ENCODE assay signal across 1 cellular context in the genomic region with DNA sequence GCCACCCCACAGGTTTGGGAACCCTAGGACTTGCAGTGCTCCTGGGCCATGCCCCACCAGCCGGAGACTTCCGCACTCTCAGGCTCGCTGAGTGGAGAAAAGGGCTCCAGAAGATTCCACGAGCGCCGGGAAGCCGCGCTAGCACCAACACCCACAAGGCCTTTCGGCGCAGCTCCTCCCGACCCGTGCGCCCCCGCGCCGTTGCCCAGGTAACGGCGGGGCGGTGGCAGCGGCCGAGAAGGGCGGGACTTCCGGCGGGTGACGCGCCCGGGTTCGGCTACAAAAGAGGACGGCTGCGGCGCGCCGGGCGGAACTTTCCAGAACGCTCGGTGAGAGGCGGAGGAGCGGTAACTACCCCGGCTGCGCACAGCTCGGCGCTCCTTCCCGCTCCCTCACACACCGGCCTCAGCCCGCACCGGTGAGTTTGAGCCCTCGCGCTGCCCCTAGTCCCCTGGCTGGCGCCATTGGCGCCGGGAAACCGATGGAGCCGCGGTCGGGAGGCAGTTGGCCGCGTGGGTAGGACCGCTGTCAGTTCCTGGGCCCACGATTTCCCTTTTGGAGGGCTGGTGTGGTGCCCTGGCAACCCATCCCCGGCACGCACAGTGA.
TF ChIP-seq lines count a peak whose summit lies in the region.

A gene (plus strand): TSS at position 308 of the 606 bp plus-strand sequence. CDS start 1,212 bp downstream, outside the sequence.

TF ChIP-seq in WTC11, 78 proteins besides CTCF, POLR2A, EP300 and RAD21 (continued from another document and continues in another):
- no peak; the same call in none of the 2 replicates for TF ChIP-seq ZNF232 (CRISPR knock-in tag; IDR thresholded peaks at IDR 0.05)
- TF ChIP-seq JAZF1 (CRISPR knock-in tag; IDR thresholded peaks at IDR 0.05): no peak
- no peak for TF ChIP-seq CBFB (CRISPR knock-in tag; IDR thresholded peaks at IDR 0.05; ENCODE audit: low read depth)
- TF ChIP-seq, protein P1, sequence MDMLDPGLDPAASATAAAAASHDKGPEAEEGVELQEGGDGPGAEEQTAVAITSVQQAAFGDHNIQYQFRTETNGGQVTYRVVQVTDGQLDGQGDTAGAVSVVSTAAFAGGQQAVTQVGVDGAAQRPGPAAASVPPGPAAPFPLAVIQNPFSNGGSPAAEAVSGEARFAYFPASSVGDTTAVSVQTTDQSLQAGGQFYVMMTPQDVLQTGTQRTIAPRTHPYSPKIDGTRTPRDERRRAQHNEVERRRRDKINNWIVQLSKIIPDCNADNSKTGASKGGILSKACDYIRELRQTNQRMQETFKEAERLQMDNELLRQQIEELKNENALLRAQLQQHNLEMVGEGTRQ (CRISPR knock-in tag; IDR thresholded peaks at IDR 0.05): 0 out of 2 replicates have a peak, but pooled peaks have one; percentile 20
- no peak for TF ChIP-seq OVOL2 (CRISPR knock-in tag; IDR thresholded peaks at IDR 0.05; ENCODE audit: borderline replicate concordance)
- TF ChIP-seq, protein P2, sequence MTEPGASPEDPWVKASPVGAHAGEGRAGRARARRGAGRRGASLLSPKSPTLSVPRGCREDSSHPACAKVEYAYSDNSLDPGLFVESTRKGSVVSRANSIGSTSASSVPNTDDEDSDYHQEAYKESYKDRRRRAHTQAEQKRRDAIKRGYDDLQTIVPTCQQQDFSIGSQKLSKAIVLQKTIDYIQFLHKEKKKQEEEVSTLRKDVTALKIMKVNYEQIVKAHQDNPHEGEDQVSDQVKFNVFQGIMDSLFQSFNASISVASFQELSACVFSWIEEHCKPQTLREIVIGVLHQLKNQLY (CRISPR knock-in tag; IDR thresholded peaks at IDR 0.05): 0 out of 2 replicates have a peak, but pooled peaks have one; percentile 65
- TF ChIP-seq, protein P3, sequence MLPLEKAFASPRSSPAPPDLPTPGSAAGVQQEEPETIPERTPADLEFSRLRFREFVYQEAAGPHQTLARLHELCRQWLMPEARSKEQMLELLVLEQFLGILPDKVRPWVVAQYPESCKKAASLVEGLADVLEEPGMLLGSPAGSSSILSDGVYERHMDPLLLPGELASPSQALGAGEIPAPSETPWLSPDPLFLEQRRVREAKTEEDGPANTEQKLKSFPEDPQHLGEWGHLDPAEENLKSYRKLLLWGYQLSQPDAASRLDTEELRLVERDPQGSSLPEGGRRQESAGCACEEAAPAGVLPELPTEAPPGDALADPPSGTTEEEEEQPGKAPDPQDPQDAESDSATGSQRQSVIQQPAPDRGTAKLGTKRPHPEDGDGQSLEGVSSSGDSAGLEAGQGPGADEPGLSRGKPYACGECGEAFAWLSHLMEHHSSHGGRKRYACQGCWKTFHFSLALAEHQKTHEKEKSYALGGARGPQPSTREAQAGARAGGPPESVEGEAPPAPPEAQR (CRISPR knock-in tag; IDR thresholded peaks at IDR 0.05): no peak
- TF ChIP-seq, protein P4, sequence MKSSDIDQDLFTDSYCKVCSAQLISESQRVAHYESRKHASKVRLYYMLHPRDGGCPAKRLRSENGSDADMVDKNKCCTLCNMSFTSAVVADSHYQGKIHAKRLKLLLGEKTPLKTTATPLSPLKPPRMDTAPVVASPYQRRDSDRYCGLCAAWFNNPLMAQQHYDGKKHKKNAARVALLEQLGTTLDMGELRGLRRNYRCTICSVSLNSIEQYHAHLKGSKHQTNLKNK (CRISPR knock-in tag; IDR thresholded peaks at IDR 0.05): no peak; the same call in 1 of the 2 replicates
- TF ChIP-seq, protein P5, sequence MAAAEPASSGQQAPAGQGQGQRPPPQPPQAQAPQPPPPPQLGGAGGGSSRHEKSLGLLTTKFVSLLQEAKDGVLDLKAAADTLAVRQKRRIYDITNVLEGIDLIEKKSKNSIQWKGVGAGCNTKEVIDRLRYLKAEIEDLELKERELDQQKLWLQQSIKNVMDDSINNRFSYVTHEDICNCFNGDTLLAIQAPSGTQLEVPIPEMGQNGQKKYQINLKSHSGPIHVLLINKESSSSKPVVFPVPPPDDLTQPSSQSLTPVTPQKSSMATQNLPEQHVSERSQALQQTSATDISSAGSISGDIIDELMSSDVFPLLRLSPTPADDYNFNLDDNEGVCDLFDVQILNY (CRISPR knock-in tag; IDR thresholded peaks at IDR 0.05): peak; percentile 24; the same call in 1 of the 2 replicates
- no peak for TF ChIP-seq NFATC4 (CRISPR knock-in tag; IDR thresholded peaks at IDR 0.05)
- no peak for TF ChIP-seq ZNF423 (CRISPR knock-in tag; IDR thresholded peaks at IDR 0.05)
- TF ChIP-seq, protein P6, sequence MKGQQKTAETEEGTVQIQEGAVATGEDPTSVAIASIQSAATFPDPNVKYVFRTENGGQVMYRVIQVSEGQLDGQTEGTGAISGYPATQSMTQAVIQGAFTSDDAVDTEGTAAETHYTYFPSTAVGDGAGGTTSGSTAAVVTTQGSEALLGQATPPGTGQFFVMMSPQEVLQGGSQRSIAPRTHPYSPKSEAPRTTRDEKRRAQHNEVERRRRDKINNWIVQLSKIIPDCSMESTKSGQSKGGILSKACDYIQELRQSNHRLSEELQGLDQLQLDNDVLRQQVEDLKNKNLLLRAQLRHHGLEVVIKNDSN (CRISPR knock-in tag; IDR thresholded peaks at IDR 0.05): peak; percentile 59; the same call in 1 of the 2 replicates
- TF ChIP-seq HMGA2 (CRISPR knock-in tag; IDR thresholded peaks at IDR 0.05): no peak
- TF ChIP-seq NFE2L1 (CRISPR knock-in tag; IDR thresholded peaks at IDR 0.05): peak; percentile 82; the same call in 1 of the 2 replicates
- TF ChIP-seq ZNF396 (CRISPR knock-in tag; IDR thresholded peaks at IDR 0.05; ENCODE audit: borderline replicate concordance): no peak
- TF ChIP-seq NR3C1 (CRISPR knock-in tag; conservative IDR thresholded peaks at IDR 0.05; ENCODE audit: low read depth): no peak
- TF ChIP-seq EMX1 (CRISPR knock-in tag; IDR thresholded peaks at IDR 0.05): no peak
- TF ChIP-seq, protein P7, sequence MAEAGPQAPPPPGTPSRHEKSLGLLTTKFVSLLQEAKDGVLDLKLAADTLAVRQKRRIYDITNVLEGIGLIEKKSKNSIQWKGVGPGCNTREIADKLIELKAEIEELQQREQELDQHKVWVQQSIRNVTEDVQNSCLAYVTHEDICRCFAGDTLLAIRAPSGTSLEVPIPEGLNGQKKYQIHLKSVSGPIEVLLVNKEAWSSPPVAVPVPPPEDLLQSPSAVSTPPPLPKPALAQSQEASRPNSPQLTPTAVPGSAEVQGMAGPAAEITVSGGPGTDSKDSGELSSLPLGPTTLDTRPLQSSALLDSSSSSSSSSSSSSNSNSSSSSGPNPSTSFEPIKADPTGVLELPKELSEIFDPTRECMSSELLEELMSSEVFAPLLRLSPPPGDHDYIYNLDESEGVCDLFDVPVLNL (CRISPR knock-in tag; IDR thresholded peaks at IDR 0.05; ENCODE audit: borderline replicate concordance, low read depth): no peak
- TF ChIP-seq, protein P8, sequence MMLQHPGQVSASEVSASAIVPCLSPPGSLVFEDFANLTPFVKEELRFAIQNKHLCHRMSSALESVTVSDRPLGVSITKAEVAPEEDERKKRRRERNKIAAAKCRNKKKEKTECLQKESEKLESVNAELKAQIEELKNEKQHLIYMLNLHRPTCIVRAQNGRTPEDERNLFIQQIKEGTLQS (CRISPR knock-in tag; conservative IDR thresholded peaks at IDR 0.05): 0 out of 2 replicates have a peak, but pooled peaks have one; percentile 33
- TF ChIP-seq, protein P9, sequence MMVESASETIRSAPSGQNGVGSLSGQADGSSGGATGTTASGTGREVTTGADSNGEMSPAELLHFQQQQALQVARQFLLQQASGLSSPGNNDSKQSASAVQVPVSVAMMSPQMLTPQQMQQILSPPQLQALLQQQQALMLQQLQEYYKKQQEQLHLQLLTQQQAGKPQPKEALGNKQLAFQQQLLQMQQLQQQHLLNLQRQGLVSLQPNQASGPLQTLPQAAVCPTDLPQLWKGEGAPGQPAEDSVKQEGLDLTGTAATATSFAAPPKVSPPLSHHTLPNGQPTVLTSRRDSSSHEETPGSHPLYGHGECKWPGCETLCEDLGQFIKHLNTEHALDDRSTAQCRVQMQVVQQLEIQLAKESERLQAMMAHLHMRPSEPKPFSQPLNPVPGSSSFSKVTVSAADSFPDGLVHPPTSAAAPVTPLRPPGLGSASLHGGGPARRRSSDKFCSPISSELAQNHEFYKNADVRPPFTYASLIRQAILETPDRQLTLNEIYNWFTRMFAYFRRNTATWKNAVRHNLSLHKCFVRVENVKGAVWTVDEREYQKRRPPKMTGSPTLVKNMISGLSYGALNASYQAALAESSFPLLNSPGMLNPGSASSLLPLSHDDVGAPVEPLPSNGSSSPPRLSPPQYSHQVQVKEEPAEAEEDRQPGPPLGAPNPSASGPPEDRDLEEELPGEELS (CRISPR knock-in tag; IDR thresholded peaks at IDR 0.05): peak; percentile 60; the same call in 1 of the 2 replicates
- no peak for TF ChIP-seq FOXP1 (CRISPR knock-in tag; IDR thresholded peaks at IDR 0.05; ENCODE audit: borderline replicate concordance)
- TF ChIP-seq, protein P10, sequence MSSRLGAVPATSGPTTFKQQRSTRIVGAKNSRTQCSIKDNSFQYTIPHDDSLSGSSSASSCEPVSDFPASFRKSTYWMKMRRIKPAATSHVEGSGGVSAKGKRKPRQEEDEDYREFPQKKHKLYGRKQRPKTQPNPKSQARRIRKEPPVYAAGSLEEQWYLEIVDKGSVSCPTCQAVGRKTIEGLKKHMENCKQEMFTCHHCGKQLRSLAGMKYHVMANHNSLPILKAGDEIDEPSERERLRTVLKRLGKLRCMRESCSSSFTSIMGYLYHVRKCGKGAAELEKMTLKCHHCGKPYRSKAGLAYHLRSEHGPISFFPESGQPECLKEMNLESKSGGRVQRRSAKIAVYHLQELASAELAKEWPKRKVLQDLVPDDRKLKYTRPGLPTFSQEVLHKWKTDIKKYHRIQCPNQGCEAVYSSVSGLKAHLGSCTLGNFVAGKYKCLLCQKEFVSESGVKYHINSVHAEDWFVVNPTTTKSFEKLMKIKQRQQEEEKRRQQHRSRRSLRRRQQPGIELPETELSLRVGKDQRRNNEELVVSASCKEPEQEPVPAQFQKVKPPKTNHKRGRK (CRISPR knock-in tag; IDR thresholded peaks at IDR 0.05; ENCODE audit: borderline replicate concordance): no peak
- TF ChIP-seq ZNF263 (CRISPR knock-in tag; IDR thresholded peaks at IDR 0.05; ENCODE audit: low read depth): no peak
- TF ChIP-seq GRHL2 (CRISPR knock-in tag; IDR thresholded peaks at IDR 0.05; ENCODE audit: insufficient replicate concordance, severe bottlenecking): no peak
- TF ChIP-seq, protein P11, sequence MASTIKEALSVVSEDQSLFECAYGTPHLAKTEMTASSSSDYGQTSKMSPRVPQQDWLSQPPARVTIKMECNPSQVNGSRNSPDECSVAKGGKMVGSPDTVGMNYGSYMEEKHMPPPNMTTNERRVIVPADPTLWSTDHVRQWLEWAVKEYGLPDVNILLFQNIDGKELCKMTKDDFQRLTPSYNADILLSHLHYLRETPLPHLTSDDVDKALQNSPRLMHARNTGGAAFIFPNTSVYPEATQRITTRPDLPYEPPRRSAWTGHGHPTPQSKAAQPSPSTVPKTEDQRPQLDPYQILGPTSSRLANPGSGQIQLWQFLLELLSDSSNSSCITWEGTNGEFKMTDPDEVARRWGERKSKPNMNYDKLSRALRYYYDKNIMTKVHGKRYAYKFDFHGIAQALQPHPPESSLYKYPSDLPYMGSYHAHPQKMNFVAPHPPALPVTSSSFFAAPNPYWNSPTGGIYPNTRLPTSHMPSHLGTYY (CRISPR knock-in tag; IDR thresholded peaks at IDR 0.05): no peak
- no peak for TF ChIP-seq RELA (CRISPR knock-in tag; IDR thresholded peaks at IDR 0.05; ENCODE audit: borderline replicate concordance)
- no peak for TF ChIP-seq TEAD4 (CRISPR knock-in tag; IDR thresholded peaks at IDR 0.05)
- no peak for TF ChIP-seq NR2C2 (CRISPR knock-in tag; IDR thresholded peaks at IDR 0.05)
- TF ChIP-seq PRRX2 (CRISPR knock-in tag; IDR thresholded peaks at IDR 0.05): no peak
- TF ChIP-seq MXD4 (CRISPR knock-in tag; IDR thresholded peaks at IDR 0.05; ENCODE audit: borderline replicate concordance): no peak
- TF ChIP-seq FOXK1 (CRISPR knock-in tag; IDR thresholded peaks at IDR 0.05): peak; percentile 66
- peak; percentile 91 for TF ChIP-seq MYBL2 (CRISPR knock-in tag; IDR thresholded peaks at IDR 0.05)
- TF ChIP-seq ZNF138 (CRISPR knock-in tag; conservative IDR thresholded peaks at IDR 0.05): no peak; the same call in 1 of the 2 replicates
- TF ChIP-seq TP53 (CRISPR knock-in tag; IDR thresholded peaks at IDR 0.05): 0 out of 2 replicates have a peak, but pooled peaks have one; percentile 66
- TF ChIP-seq, protein P12, sequence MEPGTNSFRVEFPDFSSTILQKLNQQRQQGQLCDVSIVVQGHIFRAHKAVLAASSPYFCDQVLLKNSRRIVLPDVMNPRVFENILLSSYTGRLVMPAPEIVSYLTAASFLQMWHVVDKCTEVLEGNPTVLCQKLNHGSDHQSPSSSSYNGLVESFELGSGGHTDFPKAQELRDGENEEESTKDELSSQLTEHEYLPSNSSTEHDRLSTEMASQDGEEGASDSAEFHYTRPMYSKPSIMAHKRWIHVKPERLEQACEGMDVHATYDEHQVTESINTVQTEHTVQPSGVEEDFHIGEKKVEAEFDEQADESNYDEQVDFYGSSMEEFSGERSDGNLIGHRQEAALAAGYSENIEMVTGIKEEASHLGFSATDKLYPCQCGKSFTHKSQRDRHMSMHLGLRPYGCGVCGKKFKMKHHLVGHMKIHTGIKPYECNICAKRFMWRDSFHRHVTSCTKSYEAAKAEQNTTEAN (CRISPR knock-in tag; IDR thresholded peaks at IDR 0.05): peak; percentile 90; the same call in 1 of the 2 replicates
- no peak for TF ChIP-seq ELF4 (CRISPR knock-in tag; IDR thresholded peaks at IDR 0.05; ENCODE audit: low read depth)
- TF ChIP-seq ZBTB21 (CRISPR knock-in tag; IDR thresholded peaks at IDR 0.05; ENCODE audit: borderline replicate concordance): peak; percentile 62; the same call in 1 of the 2 replicates
- no peak for TF ChIP-seq ZNF671 (CRISPR knock-in tag; IDR thresholded peaks at IDR 0.05)
- TF ChIP-seq CREM (CRISPR knock-in tag; IDR thresholded peaks at IDR 0.05): peak; percentile 88
- no peak for TF ChIP-seq TCF7 (CRISPR knock-in tag; IDR thresholded peaks at IDR 0.05; ENCODE audit: low read depth)
- TF ChIP-seq CREB1 (CRISPR knock-in tag; IDR thresholded peaks at IDR 0.05): no peak
- 0 out of 2 replicates have a peak, but pooled peaks have one; percentile 63 for TF ChIP-seq KAT7 (CRISPR knock-in tag; IDR thresholded peaks at IDR 0.05; ENCODE audit: borderline replicate concordance)
